8 cellular contexts compared by ENCODE assay signal in the genomic region with DNA sequence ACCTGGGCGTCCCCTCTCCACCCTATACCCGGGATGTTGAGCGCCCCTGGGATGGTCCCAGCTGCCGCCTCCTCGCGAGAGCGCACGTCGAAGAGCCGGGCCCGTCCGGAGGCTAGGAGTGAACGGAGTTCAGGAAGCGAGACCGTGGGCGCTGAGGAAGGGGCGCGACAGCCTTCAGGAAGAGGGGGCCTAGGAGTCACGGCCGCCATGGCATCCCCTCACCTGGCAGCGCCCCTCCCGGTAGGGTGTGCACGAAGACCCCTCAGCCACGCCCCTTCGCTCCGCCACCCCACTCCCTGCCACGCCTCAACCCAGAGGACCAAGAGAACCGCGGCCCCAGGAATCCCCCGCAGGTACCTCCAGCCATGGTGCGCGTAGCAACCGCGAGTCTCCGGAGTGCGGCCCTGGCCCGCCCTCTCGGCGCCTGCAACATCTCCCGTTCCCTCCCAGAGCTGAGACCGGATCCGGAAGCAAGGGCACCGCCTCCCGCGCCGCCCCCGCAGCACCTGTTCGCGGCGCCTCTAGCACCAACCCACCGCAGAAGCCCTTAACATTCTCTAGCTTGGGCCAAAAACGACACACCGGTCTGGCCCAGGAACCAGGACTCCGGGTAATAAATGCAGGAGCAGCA. TPM values are rescaled to one million over a fixed set of nuclear protein-coding genes. Genes with fewer than 3 reads are reported as not detected.
DNase-seq lines count a peak whose midpoint lies in the region; ATAC-seq and TF ChIP-seq lines count a peak whose summit lies in the region.

TSS of gene TSTD1 (minus strand) at position 442 of the 631 bp plus-strand sequence. CDS start at position 367, 75 bp downstream.

- TF ChIP-seq POLR2A in GM18505 (IDR thresholded peaks at IDR 0.05; ENCODE audit: borderline replicate concordance, extremely low read depth, insufficient read depth, insufficient read length): peak; percentile 77

- H3K36me3 Mint-ChIP-seq in activated CD8-positive, alpha-beta T cell treated with anti-CD3 and anti-CD28 coated beads, Interleukin-2, amount 10 ng/mL, durations not matched to agents 7 days and 5 days (ENCODE audit: low read depth): peaks cover 55% of the 10 kb centered on the region
- H3K36me3 Mint-ChIP-seq in effector memory CD8-positive, alpha-beta T cell (ENCODE audit: insufficient read depth): peaks cover 47% of the 10 kb centered on the region

- peak within 1 kb of the TSS; percentile 94 for H3K27ac Mint-ChIP-seq in activated CD8-positive, alpha-beta T cell treated with anti-CD3 and anti-CD28 coated beads, Interleukin-2, amount 10 ng/mL, durations not matched to agents 7 days and 5 days
- peak within 1 kb of the TSS; percentile 92 to 94 for H3K27ac Mint-ChIP-seq in effector memory CD8-positive, alpha-beta T cell

- peak within 1 kb of the TSS; percentile 56 to 67 for H3K4me3 ChIP-seq in muscle layer of duodenum (ENCODE audit: low read depth in 1 of 2, low read length in 2 of 2)

- peaks cover 4 to 8% of the 10 kb centered on the region in 2 donors for H3K4me1 ChIP-seq in muscle layer of duodenum (ENCODE audit: control insufficient read depth in 1 of 2, insufficient read depth in 2 of 2, low read length in 2 of 2)

- no peaks in the 10 kb centered on the region for H3K27me3 Mint-ChIP-seq in activated CD8-positive, alpha-beta T cell treated with anti-CD3 and anti-CD28 coated beads, Interleukin-2, amount 10 ng/mL, durations not matched to agents 7 days and 5 days (ENCODE audit: low read depth)
- H3K27me3 Mint-ChIP-seq in effector memory CD8-positive, alpha-beta T cell: no peaks in the 10 kb centered on the region

- peak within 1 kb of the TSS; percentile 91 for H3K4me3 Mint-ChIP-seq in activated CD8-positive, alpha-beta T cell treated with anti-CD3 and anti-CD28 coated beads, Interleukin-2, amount 10 ng/mL, durations not matched to agents 7 days and 5 days
- H3K4me3 Mint-ChIP-seq in effector memory CD8-positive, alpha-beta T cell: peak within 1 kb of the TSS; percentile 86 to 87

- H3K9me3 ChIP-seq in muscle layer of duodenum (ENCODE audit: control insufficient read depth in 1 of 2, low read length in 2 of 2): no peaks in the 10 kb centered on the region

- POLR2A ChIA-PET in activated CD8-positive, alpha-beta T cell treated with anti-CD3 and anti-CD28 coated beads, Interleukin-2, amount 10 ng/mL, durations not matched to agents 7 days and 5 days (lab: Charles Lee): interaction anchor here (1.0 to 5.7 kb wide), 7 partner anchors 14 to 271 kb away, joined by 3 to 39 read pairs (median 4); partner anchors contain the start of genes ARHGAP30, F11R and KLHDC9

- no peaks in the 10 kb centered on the region for H3K27me3 ChIP-seq in muscle layer of duodenum (ENCODE audit: low read depth, low read length)

- CTCF ChIA-PET in activated CD8-positive, alpha-beta T cell treated with anti-CD3 and anti-CD28 coated beads, Interleukin-2, amount 10 ng/mL, durations not matched to agents 7 days and 5 days (lab: Charles Lee): interaction anchor here (1.1 to 10.7 kb wide), 5 partner anchors 18 to 58 kb away, joined by 3 to 114 read pairs (median 10); partner anchors contain the start of genes ARHGAP30 and F11R

- H3K9me3 Mint-ChIP-seq in activated CD8-positive, alpha-beta T cell treated with anti-CD3 and anti-CD28 coated beads, Interleukin-2, amount 10 ng/mL, durations not matched to agents 7 days and 5 days (ENCODE audit: insufficient read depth): no peaks in the 10 kb centered on the region
- no peaks in the 10 kb centered on the region for H3K9me3 Mint-ChIP-seq in effector memory CD8-positive, alpha-beta T cell

- peaks cover 63% of the 10 kb centered on the region for H3K4me1 Mint-ChIP-seq in activated CD8-positive, alpha-beta T cell treated with anti-CD3 and anti-CD28 coated beads, Interleukin-2, amount 10 ng/mL, durations not matched to agents 7 days and 5 days (ENCODE audit: low read depth)
- H3K4me1 Mint-ChIP-seq in effector memory CD8-positive, alpha-beta T cell (ENCODE audit: low read depth in 2 of 2): peaks cover 30 to 32% of the 10 kb centered on the region in 2 donors

- DNase-seq in NCI-H2171 treated with DMSO at 0.1 percent for 48 hours (lab: John Stamatoyannopoulos, UW) (peak; percentile 78), HuH-7 (ENCODE audit: low spot score) (no peak)
- peak; percentile 89 for DNase-seq in activated CD8-positive, alpha-beta T cell treated with anti-CD3 and anti-CD28 coated beads, Interleukin-2, amount 10 ng/mL, durations not matched to agents 7 days and 5 days
- peak; percentile 81 to 85 (median 84) for DNase-seq in effector memory CD8-positive, alpha-beta T cell
- peak; percentile 88 for DNase-seq in stimulated activated CD8-positive, alpha-beta memory T cell treated with anti-CD3 and anti-CD28 coated beads, Interleukin-4, amount 100 ng/mL, for 48 hours

- no peak within 1 kb of the TSS for H3K27ac ChIP-seq in muscle layer of duodenum (ENCODE audit: low read length)

- H3K36me3 ChIP-seq in muscle layer of duodenum (ENCODE audit: control insufficient read depth in 1 of 2, insufficient read depth in 2 of 2, low read length in 2 of 2): peaks cover 36 to 38% of the 10 kb centered on the region in 2 donors

- ATAC-seq in GM18505 (IDR thresholded peaks at IDR 0.05; ENCODE audit: unreplicated experiment): peak; percentile 75
- peak; percentile 73 for ATAC-seq in HG02938 (IDR thresholded peaks at IDR 0.05; ENCODE audit: unreplicated experiment)
- ATAC-seq in activated CD8-positive, alpha-beta T cell treated with anti-CD3 and anti-CD28 coated beads, Interleukin-2, amount 10 ng/mL, durations not matched to agents 7 days and 5 days: peak; percentile 91
- ATAC-seq in effector memory CD8-positive, alpha-beta T cell (replicated peaks): peak; percentile 91

RNA-seq across cellular contexts. Expression of gene TSTD1, which starts in this region (rescaled TPM):
- 10 to 100 TPM; 63.2 to 63.3 TPM for total RNA-seq in activated CD8-positive, alpha-beta T cell treated with anti-CD3 and anti-CD28 coated beads, Interleukin-2, amount 10 ng/mL, durations not matched to agents 7 days and 5 days
